Comparison of ENCODE assay signal across 12 cellular contexts in genomic region chr19:576768-577438, GRCh38. TPM values are rescaled to one million over a fixed set of nuclear protein-coding genes. Genes with fewer than 3 reads are reported as not detected.
DNase-seq lines count a peak whose midpoint lies in the region; FAIRE-seq and TF ChIP-seq lines count a peak whose summit lies in the region.
"Had no signal": no experiment of that assay in that cellular context is flagged by ENCODE, and none has a peak within 500 bp of the region (broad histone marks: within the 10 kb centered on the region; RNA-seq: fewer than 3 reads in every experiment).

No MANE protein-coding gene starts in this region.

- H3K9me3 Mint-ChIP-seq in activated naive CD4-positive, alpha-beta T cell treated with anti-CD3 and anti-CD28 coated beads, Interleukin-2, amount 50 U/mL, for 24 hours, result no peaks in the 10 kb centered on the region
- no peaks in the 10 kb centered on the region for H3K9me3 Mint-ChIP-seq in activated naive CD4-positive, alpha-beta T cell treated with anti-CD3 and anti-CD28 coated beads, Interleukin-2, amount 10 ng/mL, durations not matched to agents 7 days and 5 days

- H3K9me3 ChIP-seq in H1 (ENCODE audit: insufficient read depth in 2 of 2, low read depth in 1 of 2, low read length in 1 of 2) (no peaks in the 10 kb centered on the region), skeletal muscle satellite cell (replicated peaks; ENCODE audit: low read length) (no peaks in the 10 kb centered on the region)
- H3K9me3 ChIP-seq: Caco-2 had no signal

- no peak overlapping the region for H2BK15ac ChIP-seq in H1 (ENCODE audit: low read length)

- H3K4me1 ChIP-seq in H1 (replicated peaks in 1 of 4; ENCODE audit: control insufficient read depth in 3 of 4, insufficient read depth in 4 of 4, low read length in 3 of 4) (peaks cover 0 to 19% (median 9%) of the 10 kb centered on the region in 4 experiments; a peak in 5 of 7 replicates), skeletal muscle satellite cell (ENCODE audit: control insufficient read depth, insufficient read depth, low read length) (peaks cover 34% of the 10 kb centered on the region)

- no peak for TF ChIP-seq POLR2A in H1 (IDR thresholded peaks at IDR 0.05; ENCODE audit: control extremely low read depth in 1 of 2, low read depth in 2 of 2, low read length in 2 of 2)

- H2BK12ac ChIP-seq in H1 (ENCODE audit: low read depth, low read length), result no peak overlapping the region

- peaks cover 37 to 46% of the 10 kb centered on the region in 2 experiments for H4K20me1 ChIP-seq in H1 (replicated peaks in 1 of 2; ENCODE audit: control insufficient read depth in 1 of 2, insufficient read depth in 2 of 2, low read length in 2 of 2)

- H3K27me3 ChIP-seq in H1 (replicated peaks in 1 of 4; ENCODE audit: control insufficient read depth in 3 of 4, extremely low read depth in 1 of 4, insufficient read depth in 3 of 4, low read length in 3 of 4) (no peaks in the 10 kb centered on the region), skeletal muscle satellite cell (ENCODE audit: control insufficient read depth, insufficient read depth, low read length) (no peaks in the 10 kb centered on the region)

- no peak overlapping the region for H3K9ac ChIP-seq in H1 (replicated peaks in 1 of 4; ENCODE audit: extremely low read depth in 1 of 4, low read depth in 3 of 4, low read length in 3 of 4)
- H3K9ac ChIP-seq in skeletal muscle satellite cell (ENCODE audit: low read depth, low read length), result peak overlapping the region; percentile 2
- H3K9ac ChIP-seq: KMS-11 had no signal

- H3K18ac ChIP-seq in H1 (ENCODE audit: extremely low read depth, low read length), result 0 out of 2 replicates have a peak overlapping the region, but pooled peaks have one; percentile 19

- H3K27ac Mint-ChIP-seq in activated naive CD4-positive, alpha-beta T cell treated with anti-CD3 and anti-CD28 coated beads, Interleukin-2, amount 50 U/mL, for 24 hours, result peak overlapping the region; percentile 30
- H3K27ac Mint-ChIP-seq in activated naive CD4-positive, alpha-beta T cell treated with anti-CD3 and anti-CD28 coated beads, Interleukin-2, amount 10 ng/mL, durations not matched to agents 7 days and 5 days, result no peak overlapping the region

- no peak overlapping the region for H3K23ac ChIP-seq in H1 (ENCODE audit: insufficient read length)

- TF ChIP-seq RAD21 in H1 (IDR thresholded peaks at IDR 0.05 in 1 of 2, conservative IDR thresholded peaks at IDR 0.05 in 1 of 2; ENCODE audit: low read depth in 2 of 2, low read length in 2 of 2), result no peak

- no peaks in the 10 kb centered on the region for H3K36me3 Mint-ChIP-seq in activated naive CD4-positive, alpha-beta T cell treated with anti-CD3 and anti-CD28 coated beads, Interleukin-2, amount 50 U/mL, for 24 hours
- H3K36me3 Mint-ChIP-seq in activated naive CD4-positive, alpha-beta T cell treated with anti-CD3 and anti-CD28 coated beads, Interleukin-2, amount 10 ng/mL, durations not matched to agents 7 days and 5 days, result peaks cover 4% of the 10 kb centered on the region

- no peak for FAIRE-seq in H1 (lab: Jason Lieb, UNC)

- no peak for TF ChIP-seq CTCF in H1 (IDR thresholded peaks at IDR 0.05; ENCODE audit: control extremely low read depth in 1 of 3, insufficient read depth in 1 of 3, low read depth in 1 of 3, low read length in 3 of 3)

- peak overlapping the region; percentile 31 for H4K8ac ChIP-seq in H1 (ENCODE audit: extremely low read depth, insufficient read depth, low read length)

- H3K4me1 Mint-ChIP-seq in activated naive CD4-positive, alpha-beta T cell treated with anti-CD3 and anti-CD28 coated beads, Interleukin-2, amount 50 U/mL, for 24 hours, result peaks cover 25% of the 10 kb centered on the region
- H3K4me1 Mint-ChIP-seq in activated naive CD4-positive, alpha-beta T cell treated with anti-CD3 and anti-CD28 coated beads, Interleukin-2, amount 10 ng/mL, durations not matched to agents 7 days and 5 days, result peaks cover 40% of the 10 kb centered on the region

- no peak overlapping the region for H3K14ac ChIP-seq in H1 (ENCODE audit: insufficient read length)

- POLR2A ChIA-PET in H1 (lab: Charles Lee; ENCODE audit: partially characterized antibody), result interaction anchor here (0.8 to 4.8 kb wide), 9 partner anchors 8 to 81 kb away, joined by 3 to 78 read pairs (median 6); partner anchors contain the start of genes CDC34 and HCN2

- no peak overlapping the region for H3K4me3 Mint-ChIP-seq in activated naive CD4-positive, alpha-beta T cell treated with anti-CD3 and anti-CD28 coated beads, Interleukin-2, amount 50 U/mL, for 24 hours
- H3K4me3 Mint-ChIP-seq in activated naive CD4-positive, alpha-beta T cell treated with anti-CD3 and anti-CD28 coated beads, Interleukin-2, amount 10 ng/mL, durations not matched to agents 7 days and 5 days, result no peak overlapping the region

- no peaks in the 10 kb centered on the region for H3K27me3 Mint-ChIP-seq in activated naive CD4-positive, alpha-beta T cell treated with anti-CD3 and anti-CD28 coated beads, Interleukin-2, amount 50 U/mL, for 24 hours
- H3K27me3 Mint-ChIP-seq in activated naive CD4-positive, alpha-beta T cell treated with anti-CD3 and anti-CD28 coated beads, Interleukin-2, amount 10 ng/mL, durations not matched to agents 7 days and 5 days, result no peaks in the 10 kb centered on the region

- no peak overlapping the region for H2BK20ac ChIP-seq in H1 (ENCODE audit: low read length)

- no peak overlapping the region for H4K91ac ChIP-seq in H1 (replicated peaks; ENCODE audit: insufficient read length, low read length)

- no peak overlapping the region for H2AFZ ChIP-seq in H1 (ENCODE audit: low read length)

- DNase-seq in activated naive CD4-positive, alpha-beta T cell treated with anti-CD3 and anti-CD28 coated beads, Interleukin-2, amount 10 ng/mL, durations not matched to agents 7 days and 5 days, result no peak
- DNase-seq in H1 (ENCODE audit: low read depth in 1 of 2, low spot score in 2 of 2) (no peak), cerebellar nuclear complex (lab: John Stamatoyannopoulos, UW) (no peak)
- no peak for DNase-seq in activated naive CD4-positive, alpha-beta T cell treated with anti-CD3 and anti-CD28 coated beads, Interleukin-2, amount 50 U/mL, for 16 hours
- DNase-seq: Caco-2, GOT3, NCI-H1694, T-helper 1 cell had no signal

- H3K79me1 ChIP-seq in H1 (ENCODE audit: low read depth, low read length), result peaks cover 14% of the 10 kb centered on the region

- no peak for TF ChIP-seq EP300 in H1 (IDR thresholded peaks at IDR 0.05; ENCODE audit: borderline replicate concordance in 1 of 2, low read depth in 2 of 2, low read length in 2 of 2)

- peaks cover 53 to 82% of the 10 kb centered on the region in 2 experiments for H3K79me2 ChIP-seq in H1 (ENCODE audit: control insufficient read depth in 1 of 2, insufficient read depth in 2 of 2, low read length in 2 of 2)

- no peak overlapping the region for H3K4ac ChIP-seq in H1 (replicated peaks; ENCODE audit: insufficient read length, low read depth, low read length)

- H3K23me2 ChIP-seq in H1 (ENCODE audit: low read depth, low read length), result peaks cover 2% of the 10 kb centered on the region; the same call in 1 of the 2 replicates

- 0 out of 2 replicates have a peak overlapping the region, but pooled peaks have one; percentile 16 for H2BK5ac ChIP-seq in H1 (ENCODE audit: low read depth, low read length)

- no peak overlapping the region for H2BK120ac ChIP-seq in H1 (replicated peaks; ENCODE audit: low read depth, low read length)

- H3K4me2 ChIP-seq in H1 (ENCODE audit: insufficient read depth in 1 of 2, low read depth in 2 of 2, low read length in 2 of 2) (no peak overlapping the region), skeletal muscle satellite cell (ENCODE audit: low read length) (no peak overlapping the region)
- H3K4me2 ChIP-seq: KMS-11 had no signal

- H4K5ac ChIP-seq in H1 (ENCODE audit: insufficient read length, low read depth, low read length), result no peak overlapping the region

- no peak overlapping the region for H3K56ac ChIP-seq in H1 (replicated peaks; ENCODE audit: insufficient read length, low read depth, low read length)

- WGBS in H1 (ENCODE audit: extremely low coverage in 1 of 2, insufficient coverage in 1 of 2, insufficient read length in 1 of 2, insufficient replicate concordance in 2 of 2, low coverage in 1 of 2, low lambda C conversion rate in 2 of 2, missing lambda C conversion rate in 1 of 2), 2 experiments, result 89% methylated on average over 27 of the region's 28 CpGs; no CpG with 5 or more reads in 1 of the 2 experiments

- CTCF ChIA-PET in activated naive CD4-positive, alpha-beta T cell treated with anti-CD3 and anti-CD28 coated beads, Interleukin-2, amount 10 ng/mL, durations not matched to agents 7 days and 5 days (lab: Charles Lee), result interaction anchor here (1.1 kb wide), 1 partner anchor 7 kb away, joined by 6 read pairs; no protein-coding TSS in a partner anchor
- CTCF ChIA-PET in H1 (lab: Charles Lee; ENCODE audit: partially characterized antibody), result interaction anchor here (1.0 to 4.7 kb wide), 6 partner anchors 9 to 94 kb away, joined by 4 to 51 read pairs (median 6); no protein-coding TSS in a partner anchor

- no peak overlapping the region for H2AK5ac ChIP-seq in H1 (ENCODE audit: low read depth, low read length)

- peaks cover 10 to 37% (median 20%) of the 10 kb centered on the region in 4 experiments; a peak in 6 of 8 replicates for H3K36me3 ChIP-seq in H1 (ENCODE audit: control insufficient read depth in 2 of 4, insufficient read depth in 4 of 4, low read length in 3 of 4)
- peaks cover 19% of the 10 kb centered on the region for H3K36me3 ChIP-seq in skeletal muscle satellite cell (ENCODE audit: insufficient read depth, low read length)

- H3K4me3 ChIP-seq in H1 (ENCODE audit: extremely low read depth in 1 of 4, insufficient read depth in 2 of 4, low read depth in 3 of 4, low read length in 4 of 4), result no peak overlapping the region
- no peak overlapping the region for H3K4me3 ChIP-seq in skeletal muscle satellite cell (ENCODE audit: low read length)

- no peak overlapping the region for H3K27ac ChIP-seq in H1 (ENCODE audit: low read depth, low read length)
- H3K27ac ChIP-seq: KMS-11 had no signal

RNA-seq across cellular contexts. Expression of gene BSG, which starts 4.5 kb away (rescaled TPM):
- 726 and 743 TPM in 2 replicates for total RNA-seq in H1 (2021; fragmentation: NEBNext Ultra II Directional; extraction: Animal tissue kit (Norgen Biotek cat#: 25700))
- polyA plus RNA-seq in H1 (2011; rRNA removed), result 1,055 and 1,381 TPM in 2 replicates
- polyA plus RNA-seq in H1 (2011; cell fraction: cytosol; rRNA removed), result 777 TPM
- 835 TPM for polyA plus RNA-seq in H1 (2011; cell fraction: nucleus; rRNA removed)
- polyA plus RNA-seq in H1 (2012, experiment 1 of 2), result 563 to 829 TPM (median 731 TPM) in 4 replicates
- polyA plus RNA-seq in H1 (2012, experiment 2 of 2), result 1,009 TPM
- 1,327 TPM for polyA plus RNA-seq in H1 (2013, experiment 1 of 2)
- polyA plus RNA-seq in H1 (2013, experiment 2 of 2), result 1,362 TPM
- 300 and 353 TPM in 2 replicates for polyA minus RNA-seq in H1 (2011; rRNA and poly(A)+ RNA removed)
- polyA minus RNA-seq in H1 (2011; cell fraction: cytosol; rRNA and poly(A)+ RNA removed), result 459 TPM
- 278 TPM for polyA minus RNA-seq in H1 (2011; cell fraction: nucleus; rRNA and poly(A)+ RNA removed)
- total RNA-seq in skeletal muscle satellite cell (2012; rRNA removed), result 268 and 289 TPM in 2 replicates

RNA-seq across cellular contexts. Expression of gene HCN2, which starts 12.8 kb away (rescaled TPM):
- total RNA-seq in H1 (2021; fragmentation: NEBNext Ultra II Directional; extraction: Animal tissue kit (Norgen Biotek cat#: 25700)), result 3.6 and 4.0 TPM in 2 replicates
- polyA plus RNA-seq in H1 (2011; rRNA removed), result 1.0 and 1.9 TPM in 2 replicates
- polyA plus RNA-seq in H1 (2011; cell fraction: cytosol; rRNA removed), result 1.3 TPM
- 3.2 TPM for polyA plus RNA-seq in H1 (2011; cell fraction: nucleus; rRNA removed)
- polyA plus RNA-seq in H1 (2012, experiment 1 of 2), result 1.6 to 4.6 TPM (median 3.9 TPM) in 4 replicates
- polyA plus RNA-seq in H1 (2012, experiment 2 of 2), result 2.2 TPM
- polyA plus RNA-seq in H1 (2013, experiment 1 of 2), result 3.0 TPM
- polyA plus RNA-seq in H1 (2013, experiment 2 of 2), result 3.2 TPM
- polyA minus RNA-seq in H1 (2011; rRNA and poly(A)+ RNA removed), result 1.6 and 4.2 TPM in 2 replicates
- 2.5 TPM for polyA minus RNA-seq in H1 (2011; cell fraction: cytosol; rRNA and poly(A)+ RNA removed)
- 1.4 TPM for polyA minus RNA-seq in H1 (2011; cell fraction: nucleus; rRNA and poly(A)+ RNA removed)
- total RNA-seq in skeletal muscle satellite cell (2012; rRNA removed), result 0.76 and 2.4 TPM in 2 replicates

RNA-seq across cellular contexts. Expression of gene GZMM, which starts 33.0 kb away (rescaled TPM):
- 0.32 and 0.59 TPM in 2 replicates for total RNA-seq in H1 (2021; fragmentation: NEBNext Ultra II Directional; extraction: Animal tissue kit (Norgen Biotek cat#: 25700))
- polyA plus RNA-seq in H1 (2011; rRNA removed), result 0.09 and 0.19 TPM in 2 replicates
- polyA plus RNA-seq in H1 (2011; cell fraction: cytosol; rRNA removed), result 0.26 TPM
- 0.91 TPM for polyA plus RNA-seq in H1 (2011; cell fraction: nucleus; rRNA removed)
- polyA plus RNA-seq in H1 (2012, experiment 1 of 2), result 0.20 to 0.40 TPM in 2 of 4 replicates, not detected in the others
- 0.45 TPM for polyA plus RNA-seq in H1 (2012, experiment 2 of 2)
- polyA plus RNA-seq in H1 (2013, experiment 1 of 2), result 0.12 TPM
- polyA plus RNA-seq in H1 (2013, experiment 2 of 2), result 0.22 TPM
- not detected in 2 replicates for polyA minus RNA-seq in H1 (2011; rRNA and poly(A)+ RNA removed)
- not detected for polyA minus RNA-seq in H1 (2011; cell fraction: cytosol; rRNA and poly(A)+ RNA removed)
- polyA minus RNA-seq in H1 (2011; cell fraction: nucleus; rRNA and poly(A)+ RNA removed), result not detected
- total RNA-seq in skeletal muscle satellite cell (2012; rRNA removed), result 0.22 TPM in 1 of 2 replicates, not detected in the other
- total RNA-seq: Caco-2, NCI-H460 had no signal

RNA-seq across cellular contexts. Expression of gene CDC34, which starts 45.3 kb away (rescaled TPM):
- total RNA-seq in H1 (2021; fragmentation: NEBNext Ultra II Directional; extraction: Animal tissue kit (Norgen Biotek cat#: 25700)), result 129 and 133 TPM in 2 replicates
- 95.9 and 152 TPM in 2 replicates for polyA plus RNA-seq in H1 (2011; rRNA removed)
- 118 TPM for polyA plus RNA-seq in H1 (2011; cell fraction: cytosol; rRNA removed)
- polyA plus RNA-seq in H1 (2011; cell fraction: nucleus; rRNA removed), result 164 TPM
- 96.1 to 118 TPM (median 105 TPM) in 4 replicates for polyA plus RNA-seq in H1 (2012, experiment 1 of 2)
- polyA plus RNA-seq in H1 (2012, experiment 2 of 2), result 88.6 TPM
- 91.1 TPM for polyA plus RNA-seq in H1 (2013, experiment 1 of 2)
- polyA plus RNA-seq in H1 (2013, experiment 2 of 2), result 90.3 TPM
- 24.6 and 40.1 TPM in 2 replicates for polyA minus RNA-seq in H1 (2011; rRNA and poly(A)+ RNA removed)
- 50.3 TPM for polyA minus RNA-seq in H1 (2011; cell fraction: cytosol; rRNA and poly(A)+ RNA removed)
- 45.6 TPM for polyA minus RNA-seq in H1 (2011; cell fraction: nucleus; rRNA and poly(A)+ RNA removed)
- total RNA-seq in skeletal muscle satellite cell (2012; rRNA removed), result 42.3 and 47.2 TPM in 2 replicates

RNA-seq across cellular contexts. Expression of gene POLRMT, which starts 56.4 kb away (rescaled TPM):
- total RNA-seq in H1 (2021; fragmentation: NEBNext Ultra II Directional; extraction: Animal tissue kit (Norgen Biotek cat#: 25700)), result 110 and 111 TPM in 2 replicates
- 93.0 and 119 TPM in 2 replicates for polyA plus RNA-seq in H1 (2011; rRNA removed)
- polyA plus RNA-seq in H1 (2011; cell fraction: cytosol; rRNA removed), result 84.7 TPM
- polyA plus RNA-seq in H1 (2011; cell fraction: nucleus; rRNA removed), result 444 TPM
- 84.6 to 159 TPM (median 148 TPM) in 4 replicates for polyA plus RNA-seq in H1 (2012, experiment 1 of 2)
- polyA plus RNA-seq in H1 (2012, experiment 2 of 2), result 84.5 TPM
- polyA plus RNA-seq in H1 (2013, experiment 1 of 2), result 105 TPM
- polyA plus RNA-seq in H1 (2013, experiment 2 of 2), result 97.6 TPM
- polyA minus RNA-seq in H1 (2011; rRNA and poly(A)+ RNA removed), result 132 and 217 TPM in 2 replicates
- polyA minus RNA-seq in H1 (2011; cell fraction: cytosol; rRNA and poly(A)+ RNA removed), result 86.2 TPM
- polyA minus RNA-seq in H1 (2011; cell fraction: nucleus; rRNA and poly(A)+ RNA removed), result 105 TPM
- total RNA-seq in skeletal muscle satellite cell (2012; rRNA removed), result 39.8 and 40.0 TPM in 2 replicates
